In the genomic region with DNA sequence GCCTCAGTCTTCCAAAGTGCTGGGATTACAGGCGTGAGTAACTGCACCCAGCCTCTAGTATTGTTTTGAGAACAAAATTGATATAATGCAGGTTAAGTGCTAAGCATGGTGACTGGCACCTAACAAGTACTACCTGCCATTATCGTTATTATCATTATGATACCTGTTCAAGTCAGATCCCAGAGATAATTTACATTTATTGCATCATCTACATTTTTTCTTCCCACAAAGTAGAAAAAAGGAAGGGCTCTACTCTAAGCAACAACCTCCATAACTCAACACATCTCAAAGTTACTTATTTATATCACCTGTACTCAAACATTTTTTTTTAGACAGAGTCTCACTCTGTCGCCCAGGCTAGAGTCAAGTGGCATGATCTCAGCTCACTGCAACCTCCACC, we compare ENCODE assay signal across 2 cellular contexts.
TF ChIP-seq lines count a peak whose summit lies in the region.

No MANE protein-coding gene starts in this region.

TF ChIP-seq in IMR-90, 13 proteins besides CTCF, POLR2A, EP300 and RAD21:
- TF ChIP-seq CEBPB (IDR thresholded peaks at IDR 0.05; ENCODE audit: low read depth, low read length) = 0 out of 2 replicates have a peak, but pooled peaks have one; percentile 24
- TF ChIP-seq, protein P1, sequence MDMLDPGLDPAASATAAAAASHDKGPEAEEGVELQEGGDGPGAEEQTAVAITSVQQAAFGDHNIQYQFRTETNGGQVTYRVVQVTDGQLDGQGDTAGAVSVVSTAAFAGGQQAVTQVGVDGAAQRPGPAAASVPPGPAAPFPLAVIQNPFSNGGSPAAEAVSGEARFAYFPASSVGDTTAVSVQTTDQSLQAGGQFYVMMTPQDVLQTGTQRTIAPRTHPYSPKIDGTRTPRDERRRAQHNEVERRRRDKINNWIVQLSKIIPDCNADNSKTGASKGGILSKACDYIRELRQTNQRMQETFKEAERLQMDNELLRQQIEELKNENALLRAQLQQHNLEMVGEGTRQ (IDR thresholded peaks at IDR 0.05; ENCODE audit: low read depth, low read length) = no peak

TF ChIP-seq in K562, 482 proteins besides CTCF, POLR2A, EP300 and RAD21:
- TF ChIP-seq CEBPG (CRISPR knock-in tag; IDR thresholded peaks at IDR 0.05) (no peak), CEBPG (tag; conservative IDR thresholded peaks at IDR 0.05 in 1 of 2, IDR thresholded peaks at IDR 0.05 in 1 of 2) (peak in 1 of 2 experiments; percentile 64; a peak in 2 of 4 replicates), CEBPB (tag; IDR thresholded peaks at IDR 0.05) (peak; percentile 18; the same call in 1 of the 2 replicates), CREM (IDR thresholded peaks at IDR 0.05; ENCODE audit: low read depth) (no peak), ATF3 (IDR thresholded peaks at IDR 0.05) (peak; percentile 52; the same call in 1 of the 2 replicates), ATF3 (CRISPR knock-in tag; conservative IDR thresholded peaks at IDR 0.05) (no peak)
